Comparison of ENCODE assay signal across 1 cellular context in the genomic region with DNA sequence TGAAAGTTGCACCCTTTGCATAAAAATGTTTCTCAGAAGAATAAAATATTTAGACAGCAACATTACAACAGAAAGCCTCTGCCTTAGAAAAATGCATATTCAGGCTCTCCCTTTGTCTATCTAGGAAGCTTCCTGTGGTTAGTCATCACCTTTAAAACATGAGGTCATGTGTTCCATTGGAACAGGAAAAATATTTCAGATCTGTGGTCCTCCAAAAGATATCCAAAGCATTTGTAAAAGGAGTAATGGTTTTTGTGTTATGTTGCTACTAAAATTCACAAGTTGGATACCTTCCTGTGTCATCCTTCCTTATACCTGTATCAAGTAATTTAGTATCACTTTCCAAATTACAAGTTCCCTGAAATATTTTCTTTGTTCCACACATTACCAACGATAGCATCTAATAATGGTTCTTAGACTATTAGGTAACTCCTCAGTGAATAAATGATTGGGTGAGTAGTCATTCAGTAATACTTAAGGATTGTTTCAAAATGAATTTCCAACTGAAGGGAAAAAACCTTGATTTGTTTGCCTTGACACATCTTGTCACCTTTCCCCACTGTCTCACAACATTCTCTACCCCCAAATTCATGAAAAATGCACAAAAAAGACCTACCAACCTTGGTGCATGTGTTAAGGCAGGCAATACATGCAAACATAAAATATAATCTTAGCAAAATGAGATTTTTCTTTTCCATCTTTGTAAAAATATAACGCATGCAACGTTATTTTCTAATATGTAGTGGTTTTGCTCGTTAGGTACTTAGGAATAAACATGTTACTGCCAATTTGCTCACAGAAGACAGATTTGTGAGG.
TF ChIP-seq lines count a peak whose summit lies in the region.

No MANE protein-coding gene starts in this region.

TF ChIP-seq in K562, 482 proteins besides CTCF, POLR2A, EP300 and RAD21 (continued from another document):
- TF ChIP-seq RERE (CRISPR knock-in tag; IDR thresholded peaks at IDR 0.05; ENCODE audit: borderline replicate concordance) = no peak
- TF ChIP-seq ZNF609 (CRISPR knock-in tag; IDR thresholded peaks at IDR 0.05; ENCODE audit: borderline replicate concordance) = no peak
- TF ChIP-seq, protein P1, sequence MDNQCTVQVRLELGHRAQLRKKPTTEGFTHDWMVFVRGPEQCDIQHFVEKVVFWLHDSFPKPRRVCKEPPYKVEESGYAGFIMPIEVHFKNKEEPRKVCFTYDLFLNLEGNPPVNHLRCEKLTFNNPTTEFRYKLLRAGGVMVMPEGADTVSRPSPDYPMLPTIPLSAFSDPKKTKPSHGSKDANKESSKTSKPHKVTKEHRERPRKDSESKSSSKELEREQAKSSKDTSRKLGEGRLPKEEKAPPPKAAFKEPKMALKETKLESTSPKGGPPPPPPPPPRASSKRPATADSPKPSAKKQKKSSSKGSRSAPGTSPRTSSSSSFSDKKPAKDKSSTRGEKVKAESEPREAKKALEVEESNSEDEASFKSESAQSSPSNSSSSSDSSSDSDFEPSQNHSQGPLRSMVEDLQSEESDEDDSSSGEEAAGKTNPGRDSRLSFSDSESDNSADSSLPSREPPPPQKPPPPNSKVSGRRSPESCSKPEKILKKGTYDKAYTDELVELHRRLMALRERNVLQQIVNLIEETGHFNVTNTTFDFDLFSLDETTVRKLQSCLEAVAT (IDR thresholded peaks at IDR 0.05) = 0 out of 4 replicates have a peak, but pooled peaks of 1 of the 2 experiments have one; percentile 31
- TF ChIP-seq POLR3A (IDR thresholded peaks at IDR 0.05; ENCODE audit: borderline replicate concordance, extremely low read depth, insufficient read depth, insufficient read length) = no peak
- peak; percentile 44; the same call in 1 of the 2 replicates for TF ChIP-seq ZKSCAN8 (CRISPR knock-in tag; IDR thresholded peaks at IDR 0.05)
- TF ChIP-seq, protein P2, sequence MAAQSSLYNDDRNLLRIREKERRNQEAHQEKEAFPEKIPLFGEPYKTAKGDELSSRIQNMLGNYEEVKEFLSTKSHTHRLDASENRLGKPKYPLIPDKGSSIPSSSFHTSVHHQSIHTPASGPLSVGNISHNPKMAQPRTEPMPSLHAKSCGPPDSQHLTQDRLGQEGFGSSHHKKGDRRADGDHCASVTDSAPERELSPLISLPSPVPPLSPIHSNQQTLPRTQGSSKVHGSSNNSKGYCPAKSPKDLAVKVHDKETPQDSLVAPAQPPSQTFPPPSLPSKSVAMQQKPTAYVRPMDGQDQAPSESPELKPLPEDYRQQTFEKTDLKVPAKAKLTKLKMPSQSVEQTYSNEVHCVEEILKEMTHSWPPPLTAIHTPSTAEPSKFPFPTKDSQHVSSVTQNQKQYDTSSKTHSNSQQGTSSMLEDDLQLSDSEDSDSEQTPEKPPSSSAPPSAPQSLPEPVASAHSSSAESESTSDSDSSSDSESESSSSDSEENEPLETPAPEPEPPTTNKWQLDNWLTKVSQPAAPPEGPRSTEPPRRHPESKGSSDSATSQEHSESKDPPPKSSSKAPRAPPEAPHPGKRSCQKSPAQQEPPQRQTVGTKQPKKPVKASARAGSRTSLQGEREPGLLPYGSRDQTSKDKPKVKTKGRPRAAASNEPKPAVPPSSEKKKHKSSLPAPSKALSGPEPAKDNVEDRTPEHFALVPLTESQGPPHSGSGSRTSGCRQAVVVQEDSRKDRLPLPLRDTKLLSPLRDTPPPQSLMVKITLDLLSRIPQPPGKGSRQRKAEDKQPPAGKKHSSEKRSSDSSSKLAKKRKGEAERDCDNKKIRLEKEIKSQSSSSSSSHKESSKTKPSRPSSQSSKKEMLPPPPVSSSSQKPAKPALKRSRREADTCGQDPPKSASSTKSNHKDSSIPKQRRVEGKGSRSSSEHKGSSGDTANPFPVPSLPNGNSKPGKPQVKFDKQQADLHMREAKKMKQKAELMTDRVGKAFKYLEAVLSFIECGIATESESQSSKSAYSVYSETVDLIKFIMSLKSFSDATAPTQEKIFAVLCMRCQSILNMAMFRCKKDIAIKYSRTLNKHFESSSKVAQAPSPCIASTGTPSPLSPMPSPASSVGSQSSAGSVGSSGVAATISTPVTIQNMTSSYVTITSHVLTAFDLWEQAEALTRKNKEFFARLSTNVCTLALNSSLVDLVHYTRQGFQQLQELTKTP (IDR thresholded peaks at IDR 0.05; ENCODE audit: low read depth in 1 of 2, partially characterized antibody in 2 of 2) = no peak
- TF ChIP-seq MEIS2 (IDR thresholded peaks at IDR 0.05; ENCODE audit: partially characterized antibody) = peak; percentile 45
- TF ChIP-seq ESRRA (IDR thresholded peaks at IDR 0.05; ENCODE audit: borderline replicate concordance, low read depth) = peak; percentile 21; the same call in 1 of the 2 replicates
- no peak for TF ChIP-seq SIRT6 (IDR thresholded peaks at IDR 0.05; ENCODE audit: low read depth, low read length)
- TF ChIP-seq ETV1 (tag; conservative IDR thresholded peaks at IDR 0.05; ENCODE audit: low read depth) = peak; percentile 62
- TF ChIP-seq DPF2 (IDR thresholded peaks at IDR 0.05) = peak; percentile 33; the same call in 1 of the 2 replicates
- TF ChIP-seq ELF4 (CRISPR knock-in tag; IDR thresholded peaks at IDR 0.05) = no peak
- TF ChIP-seq ZBTB1 (CRISPR knock-in tag; IDR thresholded peaks at IDR 0.05; ENCODE audit: borderline replicate concordance, low read depth) = no peak
- TF ChIP-seq, protein P3, sequence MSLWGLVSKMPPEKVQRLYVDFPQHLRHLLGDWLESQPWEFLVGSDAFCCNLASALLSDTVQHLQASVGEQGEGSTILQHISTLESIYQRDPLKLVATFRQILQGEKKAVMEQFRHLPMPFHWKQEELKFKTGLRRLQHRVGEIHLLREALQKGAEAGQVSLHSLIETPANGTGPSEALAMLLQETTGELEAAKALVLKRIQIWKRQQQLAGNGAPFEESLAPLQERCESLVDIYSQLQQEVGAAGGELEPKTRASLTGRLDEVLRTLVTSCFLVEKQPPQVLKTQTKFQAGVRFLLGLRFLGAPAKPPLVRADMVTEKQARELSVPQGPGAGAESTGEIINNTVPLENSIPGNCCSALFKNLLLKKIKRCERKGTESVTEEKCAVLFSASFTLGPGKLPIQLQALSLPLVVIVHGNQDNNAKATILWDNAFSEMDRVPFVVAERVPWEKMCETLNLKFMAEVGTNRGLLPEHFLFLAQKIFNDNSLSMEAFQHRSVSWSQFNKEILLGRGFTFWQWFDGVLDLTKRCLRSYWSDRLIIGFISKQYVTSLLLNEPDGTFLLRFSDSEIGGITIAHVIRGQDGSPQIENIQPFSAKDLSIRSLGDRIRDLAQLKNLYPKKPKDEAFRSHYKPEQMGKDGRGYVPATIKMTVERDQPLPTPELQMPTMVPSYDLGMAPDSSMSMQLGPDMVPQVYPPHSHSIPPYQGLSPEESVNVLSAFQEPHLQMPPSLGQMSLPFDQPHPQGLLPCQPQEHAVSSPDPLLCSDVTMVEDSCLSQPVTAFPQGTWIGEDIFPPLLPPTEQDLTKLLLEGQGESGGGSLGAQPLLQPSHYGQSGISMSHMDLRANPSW (CRISPR knock-in tag; IDR thresholded peaks at IDR 0.05) = no peak
- peak; percentile 77; the same call in 1 of the 2 replicates for TF ChIP-seq JUN (IDR thresholded peaks at IDR 0.05; ENCODE audit: borderline replicate concordance, low read depth, low read length)
- TF ChIP-seq JUN (CRISPR knock-in tag; IDR thresholded peaks at IDR 0.05; ENCODE audit: borderline replicate concordance) = no peak
- TF ChIP-seq GABPA (tag; conservative IDR thresholded peaks at IDR 0.05; ENCODE audit: low read depth) = peak; percentile 26; the same call in 1 of the 2 replicates
- TF ChIP-seq SMARCE1 (IDR thresholded peaks at IDR 0.05) = 0 out of 2 replicates have a peak, but pooled peaks have one; percentile 33
- TF ChIP-seq L3MBTL2 (IDR thresholded peaks at IDR 0.05) = no peak
- TF ChIP-seq NFIC (IDR thresholded peaks at IDR 0.05) = no peak
- TF ChIP-seq ARID1B (IDR thresholded peaks at IDR 0.05) = peak; percentile 61
- TF ChIP-seq LEF1 (IDR thresholded peaks at IDR 0.05) = 0 out of 2 replicates have a peak, but pooled peaks have one; percentile 34
- peak; percentile 91 for TF ChIP-seq ATF3 (IDR thresholded peaks at IDR 0.05)
- TF ChIP-seq ATF3 (CRISPR knock-in tag; conservative IDR thresholded peaks at IDR 0.05) = no peak
- TF ChIP-seq MIER1 (IDR thresholded peaks at IDR 0.05; ENCODE audit: low read depth) = 0 out of 2 replicates have a peak, but pooled peaks have one; percentile 25
- TF ChIP-seq POLR2H (tag; IDR thresholded peaks at IDR 0.05; ENCODE audit: low read depth) = 0 out of 2 replicates have a peak, but pooled peaks have one; percentile 3
- TF ChIP-seq SMARCA4 (IDR thresholded peaks at IDR 0.05) = peak; percentile 49
- TF ChIP-seq ATF7 (IDR thresholded peaks at IDR 0.05) = peak; percentile 67
- 0 out of 2 replicates have a peak, but pooled peaks have one; percentile 81 for TF ChIP-seq NFATC3 (IDR thresholded peaks at IDR 0.05)
TF ChIP-seq in K562: peak in this region for 21.
